ENCODE assay signal across 24 cellular contexts in genomic region chr2:99067871-99068270, GRCh38.
DNase-seq lines count a peak whose midpoint lies in the region; TF ChIP-seq lines count a peak whose summit lies in the region.
"Had no signal": no experiment of that assay in that cellular context is flagged by ENCODE, and none has a peak within 500 bp of the region (broad histone marks: within the 10 kb centered on the region; RNA-seq: fewer than 3 reads in every experiment).

No MANE protein-coding gene starts in this region.

- H3K9me2 ChIP-seq in Loucy (replicated peaks; ENCODE audit: low read depth, low read length): no peaks in the 10 kb centered on the region

- H3K9me3 ChIP-seq in Loucy (ENCODE audit: insufficient read depth, low read depth, low read length) (no peaks in the 10 kb centered on the region), WERI-Rb-1 (ENCODE audit: severe bottlenecking) (no peaks in the 10 kb centered on the region), prostate gland (no peaks in the 10 kb centered on the region)
- H3K9me3 ChIP-seq: left lung, MG63, testis had no signal

- H3K79me2 ChIP-seq in Loucy (ENCODE audit: insufficient read depth, low read length): no peaks in the 10 kb centered on the region

- H3K9ac ChIP-seq in Loucy (ENCODE audit: low read depth, low read length, poor library complexity, severe bottlenecking): no peak overlapping the region

- H3K4me1 ChIP-seq in Loucy (ENCODE audit: insufficient read depth, low read length, poor library complexity, severe bottlenecking) (peaks cover 25% of the 10 kb centered on the region), prostate gland (replicated peaks) (no peaks in the 10 kb centered on the region)
- H3K4me1 ChIP-seq: testis had no signal

- no peaks in the 10 kb centered on the region for H3K36me3 ChIP-seq in Loucy (ENCODE audit: insufficient read depth, low read length)
- H3K36me3 ChIP-seq in WERI-Rb-1: no peaks in the 10 kb centered on the region
- no peaks in the 10 kb centered on the region for H3K36me3 ChIP-seq in prostate gland
- H3K36me3 ChIP-seq: left lung, MG63 had no signal

- H3K4me3 Mint-ChIP-seq in activated CD4-positive, alpha-beta T cell treated with anti-CD3 and anti-CD28 coated beads, Interleukin-2, amount 10 ng/mL, durations not matched to agents 24 days and 14 days: no peak overlapping the region
- H3K4me3 Mint-ChIP-seq: activated CD4-positive, alpha-beta memory T cell treated with anti-CD3 and anti-CD28 coated beads for 36 hours; activated naive CD4-positive, alpha-beta T cell treated with anti-CD3 and anti-CD28 coated beads, Interleukin-2, amount 10 ng/mL, durations not matched to agents 7 days and 5 days; activated T-helper 1 cell treated with anti-CD3 and anti-CD28 coated beads, Interleukin-12 subunit alpha, Interleukin-12 subunit beta, Interleukin-2, Interleukin-4 antibody, amounts not matched to agents 30 ng/mL and 10 ng/mL and 1 ng/mL, durations not matched to agents 14 hours and 24 hours and 36 hours; brain; naive B cell had no signal

- H3K36me3 Mint-ChIP-seq in activated CD4-positive, alpha-beta T cell treated with anti-CD3 and anti-CD28 coated beads, Interleukin-2, amount 10 ng/mL, durations not matched to agents 24 days and 14 days (ENCODE audit: low read depth): no peaks in the 10 kb centered on the region
- H3K36me3 Mint-ChIP-seq: activated CD4-positive, alpha-beta memory T cell treated with anti-CD3 and anti-CD28 coated beads for 36 hours; activated naive CD4-positive, alpha-beta T cell treated with anti-CD3 and anti-CD28 coated beads, Interleukin-2, amount 10 ng/mL, durations not matched to agents 7 days and 5 days; brain; naive B cell had no signal

- TF ChIP-seq POLR2A in prostate gland (IDR thresholded peaks at IDR 0.05): no peak

- peak; percentile 41 for DNase-seq in CD1c-positive myeloid dendritic cell (ENCODE audit: extremely low spot score)
- peak; percentile 11 for DNase-seq in SIG-M5 (lab: John Stamatoyannopoulos, UW)
- DNase-seq in glomerular endothelial cell (ENCODE audit: extremely low read depth, low read depth, low spot score): peak; percentile 1
- no peak for DNase-seq in cerebellar nuclear complex (lab: John Stamatoyannopoulos, UW)
- DNase-seq in WERI-Rb-1: no peak
- no peak for DNase-seq in activated CD4-positive, alpha-beta T cell treated with anti-CD3 and anti-CD28 coated beads, Interleukin-2, amount 10 ng/mL, durations not matched to agents 24 days and 14 days
- DNase-seq in prostate gland (ENCODE audit: low spot score): no peak
- DNase-seq: activated CD4-positive, alpha-beta memory T cell treated with anti-CD3 and anti-CD28 coated beads for 36 hours; activated CD8-positive, alpha-beta memory T cell treated with anti-CD3 and anti-CD28 coated beads, Interleukin-2, amount 50 U/mL, for 4 hours; activated naive CD4-positive, alpha-beta T cell treated with anti-CD3 and anti-CD28 coated beads, Interleukin-2, amount 10 ng/mL, durations not matched to agents 7 days and 5 days; EL; left lung; MG63; naive B cell; NCI-H524; nucleus accumbens; stimulated activated naive CD4-positive, alpha-beta T cell treated with Interleukin-2 at 50 U/mL for 16 hours; T-helper 9 cell; testis had no signal

- peaks cover 7% of the 10 kb centered on the region for H3K27me3 Mint-ChIP-seq in activated CD4-positive, alpha-beta T cell treated with anti-CD3 and anti-CD28 coated beads, Interleukin-2, amount 10 ng/mL, durations not matched to agents 24 days and 14 days
- H3K27me3 Mint-ChIP-seq: activated CD4-positive, alpha-beta memory T cell treated with anti-CD3 and anti-CD28 coated beads for 36 hours; activated naive CD4-positive, alpha-beta T cell treated with anti-CD3 and anti-CD28 coated beads, Interleukin-2, amount 10 ng/mL, durations not matched to agents 7 days and 5 days; brain; naive B cell had no signal

- peak overlapping the region; percentile 94 for H2AFZ ChIP-seq in Loucy (ENCODE audit: low read length)

- no peaks in the 10 kb centered on the region for H3K9me3 Mint-ChIP-seq in activated CD4-positive, alpha-beta T cell treated with anti-CD3 and anti-CD28 coated beads, Interleukin-2, amount 10 ng/mL, durations not matched to agents 24 days and 14 days
- H3K9me3 Mint-ChIP-seq: activated CD4-positive, alpha-beta memory T cell treated with anti-CD3 and anti-CD28 coated beads for 36 hours; activated naive CD4-positive, alpha-beta T cell treated with anti-CD3 and anti-CD28 coated beads, Interleukin-2, amount 10 ng/mL, durations not matched to agents 7 days and 5 days; activated T-helper 1 cell treated with anti-CD3 and anti-CD28 coated beads, Interleukin-12 subunit alpha, Interleukin-12 subunit beta, Interleukin-2, Interleukin-4 antibody, amounts not matched to agents 30 ng/mL and 10 ng/mL and 1 ng/mL, durations not matched to agents 14 hours and 24 hours and 36 hours; brain; naive B cell had no signal

- no peaks in the 10 kb centered on the region for H3K27me3 ChIP-seq in Loucy (ENCODE audit: insufficient read depth, low read length, poor library complexity, severe bottlenecking)
- H3K27me3 ChIP-seq in WERI-Rb-1 (ENCODE audit: insufficient read depth, low read depth, severe bottlenecking): no peaks in the 10 kb centered on the region
- H3K27me3 ChIP-seq in prostate gland (replicated peaks; ENCODE audit: insufficient read depth): no peaks in the 10 kb centered on the region
- H3K27me3 ChIP-seq: left lung, testis had no signal

- no peaks in the 10 kb centered on the region for H3F3A ChIP-seq in Loucy (ENCODE audit: low read depth)

- no peaks in the 10 kb centered on the region for H4K20me1 ChIP-seq in Loucy (ENCODE audit: insufficient read depth, low read length, poor library complexity, severe bottlenecking)

- H3K27ac ChIP-seq in WERI-Rb-1 (no peak overlapping the region), prostate gland (no peak overlapping the region)
- H3K27ac ChIP-seq: C4-2B, left lung, SK-N-MC, testis had no signal

- no peak overlapping the region for H3K4me3 ChIP-seq in Loucy (ENCODE audit: low read length, poor library complexity, severe bottlenecking)
- no peak overlapping the region for H3K4me3 ChIP-seq in WERI-Rb-1 (ENCODE audit: low read depth, low read length)
- H3K4me3 ChIP-seq in prostate gland: no peak overlapping the region
- H3K4me3 ChIP-seq: left lung, MG63, SK-N-MC, testis had no signal

- no peaks in the 10 kb centered on the region for H3K4me1 Mint-ChIP-seq in activated CD4-positive, alpha-beta T cell treated with anti-CD3 and anti-CD28 coated beads, Interleukin-2, amount 10 ng/mL, durations not matched to agents 24 days and 14 days
- H3K4me1 Mint-ChIP-seq: brain, naive B cell had no signal

- peak overlapping the region; percentile 20 for H3K4me2 ChIP-seq in Loucy (ENCODE audit: low read depth, low read length, poor library complexity, severe bottlenecking)

- TF ChIP-seq CTCF in Loucy (conservative IDR thresholded peaks at IDR 0.05; ENCODE audit: low read length) (no peak), WERI-Rb-1 (IDR thresholded peaks at IDR 0.05; ENCODE audit: low read depth, low read length) (no peak), prostate gland (IDR thresholded peaks at IDR 0.05) (no peak)

- no peak overlapping the region for H3K27ac Mint-ChIP-seq in activated CD4-positive, alpha-beta T cell treated with anti-CD3 and anti-CD28 coated beads, Interleukin-2, amount 10 ng/mL, durations not matched to agents 24 days and 14 days
- H3K27ac Mint-ChIP-seq: activated CD4-positive, alpha-beta memory T cell treated with anti-CD3 and anti-CD28 coated beads for 36 hours; activated naive CD4-positive, alpha-beta T cell treated with anti-CD3 and anti-CD28 coated beads, Interleukin-2, amount 10 ng/mL, durations not matched to agents 7 days and 5 days; activated T-helper 1 cell treated with anti-CD3 and anti-CD28 coated beads, Interleukin-12 subunit alpha, Interleukin-12 subunit beta, Interleukin-2, Interleukin-4 antibody, amounts not matched to agents 30 ng/mL and 10 ng/mL and 1 ng/mL, durations not matched to agents 14 hours and 24 hours and 36 hours; brain; naive B cell had no signal

- intact Hi-C loops in activated CD4-positive, alpha-beta T cell treated with anti-CD3 and anti-CD28 coated beads, Interleukin-2, amount 10 ng/mL, durations not matched to agents 24 days and 14 days (cut with micrococcal nuclease): loop anchor here (5.0 to 10.0 kb wide), 4 partner anchors 114 to 343 kb away; partner anchors contain the start of genes CRACDL, MITD1 and MRPL30
- intact Hi-C loops in prostate gland (cut with DNase I): no loop called here

- 75% methylated on average over 2 of the region's 2 CpGs for WGBS in prostate gland

Comparison
In these comparisons a context has a peak if more than half of its experiments do, and no peak if none do; other contexts are left out.
1. DNase-seq: peak in CD1c-positive myeloid dendritic cell (single experiment), SIG-M5 (single experiment) and glomerular endothelial cell (single experiment); none in cerebellar nuclear complex (0 of 2), WERI-Rb-1 (single experiment), activated CD4-positive, alpha-beta T cell treated with anti-CD3 and anti-CD28 coated beads, Interleukin-2, amount 10 ng/mL, durations not matched to agents 24 days and 14 days (single experiment) and prostate gland (single experiment).